21 cellular contexts compared by ENCODE assay signal in the genomic region with DNA sequence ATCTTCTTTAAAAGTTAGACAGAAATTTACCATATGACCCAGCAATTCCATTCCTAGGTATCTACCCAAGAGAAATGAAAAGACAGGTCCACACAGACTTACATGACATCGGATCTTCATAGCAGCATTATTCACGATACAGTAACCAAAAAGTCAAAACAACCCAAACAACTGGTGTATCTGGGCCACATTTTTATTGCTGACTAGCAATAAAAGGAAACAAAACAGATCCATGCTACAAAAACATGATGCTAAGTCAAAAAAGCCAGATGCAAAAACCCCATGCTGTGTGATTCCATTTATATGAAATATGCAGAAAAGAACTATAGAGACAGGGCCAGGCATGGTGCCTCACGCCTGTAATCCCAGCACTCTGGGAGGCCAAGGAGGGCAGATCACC. TPM values are rescaled to one million over a fixed set of nuclear protein-coding genes. Genes with fewer than 3 reads are reported as not detected.
"Had no signal": no experiment of that assay in that cellular context is flagged by ENCODE, and none has a peak within 500 bp of the region (broad histone marks: within the 10 kb centered on the region; RNA-seq: fewer than 3 reads in every experiment).

No MANE protein-coding gene starts in this region.

- H3K4me2 ChIP-seq: KMS-11, SK-N-SH had no signal

- H3K9me3 ChIP-seq: SK-N-SH had no signal

- H3K27ac ChIP-seq: KMS-11, RWPE1 had no signal

- H3K9ac ChIP-seq: KMS-11, SK-N-SH had no signal

- ATAC-seq: T-cell had no signal

- DNase-seq: Kasumi-1, MM.1S, NCI-H1092 treated with DMSO at 0.1 percent for 48 hours, NCI-H1436, NCI-H187, NCI-H2029, NCI-H2081 treated with DMSO at 0.1 percent for 48 hours, NCI-H2171, NCI-H226, NCI-H446, NCI-H510A, NCI-H524 treated with DMSO at 0.1 percent for 48 hours, NCI-H69, NCI-H774, SHP77, SK-N-SH, SW 1271, T-cell had no signal

RNA-seq across cellular contexts. Expression of a gene that starts 56.0 kb away (rescaled TPM):
- total RNA-seq: SK-MEL-5 had no signal
